9 cellular contexts compared by ENCODE assay signal in the genomic region with DNA sequence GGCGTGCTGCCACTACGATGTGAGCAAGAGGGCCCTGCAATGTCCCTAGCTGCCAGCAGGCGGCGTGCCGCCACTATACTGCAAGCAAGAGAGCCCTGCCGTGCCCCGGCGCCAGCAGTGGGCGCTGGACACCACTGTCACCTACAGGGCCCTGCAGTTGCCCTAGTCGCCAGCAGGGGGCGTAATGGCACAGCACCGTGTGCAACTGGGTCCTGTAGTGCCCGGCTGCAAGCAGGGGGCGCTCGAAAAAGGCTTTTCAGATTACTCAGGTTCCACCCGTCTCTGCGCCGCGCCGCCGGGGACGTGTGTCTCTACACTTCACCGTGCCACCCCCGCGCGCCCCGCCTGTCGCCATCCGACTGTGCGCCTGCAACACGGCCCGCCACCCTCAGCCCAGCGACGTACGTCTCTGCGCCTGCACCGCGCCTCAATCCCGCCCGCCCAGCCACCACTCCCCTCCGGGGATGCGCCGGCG.
DNase-seq lines count a peak whose midpoint lies in the region; ATAC-seq, FAIRE-seq and TF ChIP-seq lines count a peak whose summit lies in the region.
"Had no signal": no experiment of that assay in that cellular context is flagged by ENCODE, and none has a peak within 500 bp of the region (broad histone marks: within the 10 kb centered on the region; RNA-seq: fewer than 3 reads in every experiment).

No MANE protein-coding gene starts in this region.

- TF ChIP-seq CTCF in MCF 10A (IDR thresholded peaks at IDR 0.05; ENCODE audit: unreplicated experiment) (peak; percentile 67), breast epithelium (IDR thresholded peaks at IDR 0.05) (peak in 1 of 3 donors; percentile 19), kidney epithelial cell (IDR thresholded peaks at IDR 0.05; ENCODE audit: insufficient read depth, low read length, poor library complexity, severe bottlenecking) (peak; percentile 64), gastroesophageal sphincter (IDR thresholded peaks at IDR 0.05) (peak in 2 of 4 experiments; percentile 21 to 48)
- TF ChIP-seq CTCF in activated CD8-positive, alpha-beta T cell treated with anti-CD3 and anti-CD28 coated beads for 36 hours (IDR thresholded peaks at IDR 0.05) = peak; percentile 98

- no TSS peak for BruUV-seq in MCF 10A (replicated peaks; lab: Mats Ljungman, UMichigan)

- no peaks in the 10 kb centered on the region for H3K4me1 Mint-ChIP-seq in MCF 10A (ENCODE audit: insufficient read depth, unreplicated experiment)
- H3K4me1 Mint-ChIP-seq in activated CD8-positive, alpha-beta T cell treated with anti-CD3 and anti-CD28 coated beads for 36 hours (ENCODE audit: low read depth) = no peaks in the 10 kb centered on the region

- FAIRE-seq in urothelium cell line (lab: Jason Lieb, UNC) = no peak

- H3K4me1 ChIP-seq in breast epithelium (no peaks in the 10 kb centered on the region), gastroesophageal sphincter (no peaks in the 10 kb centered on the region)
- H3K4me1 ChIP-seq: SJSA1 had no signal

- H3K9me3 Mint-ChIP-seq in MCF 10A (ENCODE audit: unreplicated experiment) = no peaks in the 10 kb centered on the region
- peaks cover 2% of the 10 kb centered on the region for H3K9me3 Mint-ChIP-seq in activated CD8-positive, alpha-beta T cell treated with anti-CD3 and anti-CD28 coated beads for 36 hours

- intact Hi-C loops in MCF 10A (cut with micrococcal nuclease) = no loop called here
- intact Hi-C loops in breast epithelium (cut with DNase I; ENCODE audit: low total_unique reads) = no loop called here
- intact Hi-C loops in activated CD8-positive, alpha-beta T cell treated with anti-CD3 and anti-CD28 coated beads for 36 hours (cut with micrococcal nuclease) = no loop called here

- H3K36me3 Mint-ChIP-seq in MCF 10A (ENCODE audit: insufficient read depth, unreplicated experiment) = no peaks in the 10 kb centered on the region
- H3K36me3 Mint-ChIP-seq in activated CD8-positive, alpha-beta T cell treated with anti-CD3 and anti-CD28 coated beads for 36 hours (ENCODE audit: low read depth) = no peaks in the 10 kb centered on the region

- no peak for DNase-seq in MCF 10A (ENCODE audit: unreplicated experiment)
- no peak for DNase-seq in breast epithelium (ENCODE audit: low spot score in 2 of 2)
- DNase-seq in activated CD8-positive, alpha-beta T cell treated with anti-CD3 and anti-CD28 coated beads for 36 hours = peak; percentile 85
- no peak for DNase-seq in kidney epithelial cell (ENCODE audit: low read depth)
- DNase-seq in urothelium cell line (ENCODE audit: low spot score) = peak; percentile 53
- no peak for DNase-seq in NCI-H1092 (lab: John Stamatoyannopoulos, UW)

- H3K4me3 Mint-ChIP-seq in MCF 10A (ENCODE audit: unreplicated experiment) = no peak overlapping the region
- no peak overlapping the region for H3K4me3 Mint-ChIP-seq in activated CD8-positive, alpha-beta T cell treated with anti-CD3 and anti-CD28 coated beads for 36 hours

- 83 to 86% methylated on average over 1 to 10 of the region's 44 CpGs for WGBS in gastroesophageal sphincter (ENCODE audit: low coverage in 1 of 2), 2 donors

- POLR2A ChIA-PET in MCF 10A (lab: Yijun Ruan, JAX) = no interaction called here
- POLR2A ChIA-PET in activated CD8-positive, alpha-beta T cell treated with anti-CD3 and anti-CD28 coated beads for 36 hours (lab: Charles Lee) = no interaction called here

- H3K27me3 Mint-ChIP-seq in MCF 10A (ENCODE audit: insufficient read depth, unreplicated experiment) = peaks cover 21% of the 10 kb centered on the region
- peaks cover 3% of the 10 kb centered on the region for H3K27me3 Mint-ChIP-seq in activated CD8-positive, alpha-beta T cell treated with anti-CD3 and anti-CD28 coated beads for 36 hours

- no peak overlapping the region for H3K27ac ChIP-seq in breast epithelium
- H3K27ac ChIP-seq in gastroesophageal sphincter = no peak overlapping the region
- H3K27ac ChIP-seq: SJSA1 had no signal

- H3K27ac Mint-ChIP-seq in MCF 10A (ENCODE audit: low read depth, unreplicated experiment) = no peak overlapping the region
- no peak overlapping the region for H3K27ac Mint-ChIP-seq in activated CD8-positive, alpha-beta T cell treated with anti-CD3 and anti-CD28 coated beads for 36 hours

- CTCF ChIA-PET in MCF 10A (lab: Yijun Ruan, JAX) = interaction anchor here (0.7 kb wide), 1 partner anchor 796 kb away, joined by 3 read pairs; no protein-coding TSS in a partner anchor
- CTCF ChIA-PET in activated CD8-positive, alpha-beta T cell treated with anti-CD3 and anti-CD28 coated beads for 36 hours (lab: Charles Lee) = interaction anchor here (2.9 to 11.9 kb wide), 3 partner anchors 10 to 52 kb away, joined by 16 to 298 read pairs (median 33); no protein-coding TSS in a partner anchor

- TF ChIP-seq POLR2A in breast epithelium (IDR thresholded peaks at IDR 0.05) (no peak), gastroesophageal sphincter (IDR thresholded peaks at IDR 0.05) (no peak)

- H3K36me3 ChIP-seq in breast epithelium = no peaks in the 10 kb centered on the region
- no peaks in the 10 kb centered on the region for H3K36me3 ChIP-seq in kidney epithelial cell (ENCODE audit: control insufficient read depth, insufficient read depth, low read length)
- no peaks in the 10 kb centered on the region for H3K36me3 ChIP-seq in gastroesophageal sphincter
- H3K36me3 ChIP-seq: SJSA1 had no signal

- H3K9me3 ChIP-seq in breast epithelium = peaks cover 0 to 5% of the 10 kb centered on the region in 2 donors
- H3K9me3 ChIP-seq in gastroesophageal sphincter = peaks cover 0 to 5% (median 0%) of the 10 kb centered on the region in 3 donors

- H3K27me3 ChIP-seq in breast epithelium (peaks cover 0 to 9% of the 10 kb centered on the region in 2 donors), kidney epithelial cell (ENCODE audit: control insufficient read depth, insufficient read depth, low read length) (no peaks in the 10 kb centered on the region), gastroesophageal sphincter (peaks cover 16% of the 10 kb centered on the region)
- H3K27me3 ChIP-seq: SJSA1 had no signal

- TF ChIP-seq EP300 in gastroesophageal sphincter (IDR thresholded peaks at IDR 0.05) = no peak

- ATAC-seq in activated CD8-positive, alpha-beta T cell treated with anti-CD3 and anti-CD28 coated beads for 36 hours = peak; percentile 81
- ATAC-seq in HG03135 (IDR thresholded peaks at IDR 0.05; ENCODE audit: unreplicated experiment) (no peak), gastroesophageal sphincter (no peak)

- no peak overlapping the region for H3K4me3 ChIP-seq in breast epithelium
- H3K4me3 ChIP-seq in kidney epithelial cell (ENCODE audit: low read depth, low read length) = no peak overlapping the region
- H3K4me3 ChIP-seq in gastroesophageal sphincter = no peak overlapping the region
- H3K4me3 ChIP-seq: SJSA1 had no signal

Comparison
In these comparisons a context has a peak if more than half of its experiments do, and no peak if none do; other contexts are left out.
1. DNase-seq: peak in activated CD8-positive, alpha-beta T cell treated with anti-CD3 and anti-CD28 coated beads for 36 hours (single experiment) and urothelium cell line (single experiment); none in MCF 10A (single experiment), breast epithelium (0 of 2), kidney epithelial cell (single experiment) and NCI-H1092 (single experiment).